In genomic region chr11:35142481-35143207, GRCh38 we compare ENCODE assay signal across 8 cellular contexts. TPM values are rescaled to one million over a fixed set of nuclear protein-coding genes. Genes with fewer than 3 reads are reported as not detected.
DNase-seq lines count a peak whose midpoint lies in the region; ATAC-seq and TF ChIP-seq lines count a peak whose summit lies in the region.

No MANE protein-coding gene starts in this region.

- peaks cover 6% of the 10 kb centered on the region for H3K36me3 ChIP-seq in CD4-positive, alpha-beta memory T cell (ENCODE audit: insufficient read depth, low read length)
- H3K36me3 ChIP-seq in MM.1S (replicated peaks; ENCODE audit: insufficient read depth, low read length) (no peaks in the 10 kb centered on the region), heart right ventricle (peaks cover 0 to 39% (median 0%) of the 10 kb centered on the region in 9 donors)

- CTCF ChIA-PET in CD4-positive, alpha-beta memory T cell (lab: Charles Lee; ENCODE audit: partially characterized antibody), result interaction anchor here (5.0 to 10.3 kb wide), 2 partner anchors 21 to 23 kb away, joined by 92 to 151 read pairs; no protein-coding TSS in a partner anchor

- H3K9ac ChIP-seq in MM.1S (ENCODE audit: low read length), result peak overlapping the region; percentile 97

- no peaks in the 10 kb centered on the region for H3K9me3 ChIP-seq in CD4-positive, alpha-beta memory T cell (ENCODE audit: control insufficient read depth in 1 of 2, low read length in 2 of 2)
- no peaks in the 10 kb centered on the region for H3K9me3 ChIP-seq in MM.1S (replicated peaks; ENCODE audit: insufficient read depth, low read length)
- H3K9me3 ChIP-seq in heart right ventricle, result no peaks in the 10 kb centered on the region

- no peaks in the 10 kb centered on the region for H3K9me2 ChIP-seq in MM.1S (replicated peaks; ENCODE audit: insufficient read depth, low read length)

- H3K79me2 ChIP-seq in MM.1S (ENCODE audit: low read length), result peaks cover 91% of the 10 kb centered on the region

- POLR2A ChIA-PET in CD4-positive, alpha-beta memory T cell (lab: Charles Lee; ENCODE audit: partially characterized antibody), result interaction anchor here (0.8 to 15.5 kb wide), 9 partner anchors 10 to 145 kb away, joined by 3 to 1106 read pairs (median 6); no protein-coding TSS in a partner anchor
- POLR2A ChIA-PET in naive thymus-derived CD8-positive, alpha-beta T cell (lab: Charles Lee), result interaction anchor here (1.0 to 6.9 kb wide), 5 partner anchors 10 to 163 kb away, joined by 3 to 163 read pairs (median 39); no protein-coding TSS in a partner anchor

- TF ChIP-seq CTCF in MM.1S (IDR thresholded peaks at IDR 0.05; ENCODE audit: low read length) (peak; percentile 37), astrocyte of the spinal cord (IDR thresholded peaks at IDR 0.05; ENCODE audit: low read depth, low read length) (no peak), lower leg skin (IDR thresholded peaks at IDR 0.05) (no peak), endothelial cell (IDR thresholded peaks at IDR 0.05; ENCODE audit: unreplicated experiment) (no peak), heart right ventricle (IDR thresholded peaks at IDR 0.05) (no peak)

- no peak overlapping the region for H2AFZ ChIP-seq in MM.1S (ENCODE audit: low read length)

- WGBS in lower leg skin, 2 donors, result 36 to 52% methylated on average over 3 of the region's 3 CpGs
- 90 to 91% methylated on average over 3 of the region's 3 CpGs for WGBS in heart right ventricle, 2 donors

- H3K9me3 Mint-ChIP-seq in CD4-positive, alpha-beta memory T cell, result no peaks in the 10 kb centered on the region
- peaks cover 0 to 1% (median 0%) of the 10 kb centered on the region in 9 donors for H3K9me3 Mint-ChIP-seq in naive thymus-derived CD8-positive, alpha-beta T cell
- no peaks in the 10 kb centered on the region for H3K9me3 Mint-ChIP-seq in endothelial cell (ENCODE audit: unreplicated experiment)

- H3K27ac Mint-ChIP-seq in CD4-positive, alpha-beta memory T cell, result peak overlapping the region; percentile 93 to 98 (median 97)
- H3K27ac Mint-ChIP-seq in naive thymus-derived CD8-positive, alpha-beta T cell, result peak overlapping the region; percentile 63 to 99 (median 94)
- no peak overlapping the region for H3K27ac Mint-ChIP-seq in endothelial cell (ENCODE audit: unreplicated experiment)

- peak overlapping the region; percentile 95 to 99 (median 98) for H3K4me3 Mint-ChIP-seq in CD4-positive, alpha-beta memory T cell
- peak overlapping the region; percentile 86 to 100 (median 97) for H3K4me3 Mint-ChIP-seq in naive thymus-derived CD8-positive, alpha-beta T cell
- no peak overlapping the region for H3K4me3 Mint-ChIP-seq in endothelial cell (ENCODE audit: unreplicated experiment)

- H3K27me3 Mint-ChIP-seq in CD4-positive, alpha-beta memory T cell, result no peaks in the 10 kb centered on the region
- peaks cover 0 to 2% (median 0%) of the 10 kb centered on the region in 5 donors for H3K27me3 Mint-ChIP-seq in naive thymus-derived CD8-positive, alpha-beta T cell
- H3K27me3 Mint-ChIP-seq in endothelial cell (ENCODE audit: unreplicated experiment), result peaks cover 8% of the 10 kb centered on the region

- peak overlapping the region; percentile 98 for H3K27ac ChIP-seq in CD4-positive, alpha-beta memory T cell (ENCODE audit: low read depth, low read length)
- H3K27ac ChIP-seq in MM.1S (ENCODE audit: low read length), result peak overlapping the region; percentile 95
- H3K27ac ChIP-seq in heart right ventricle, result peak overlapping the region in 1 of 10 donors; percentile 98

- in situ Hi-C loops in astrocyte of the spinal cord (cut with HindIII; ENCODE audit: low sequenced_read_pairs), result no loop called here

- no peak for TF ChIP-seq POLR2A in lower leg skin (IDR thresholded peaks at IDR 0.05)

- no peaks in the 10 kb centered on the region for H4K20me1 ChIP-seq in MM.1S (ENCODE audit: insufficient read depth, low read length)

- peaks cover 56 to 89% (median 67%) of the 10 kb centered on the region in 4 donors for H3K4me1 Mint-ChIP-seq in CD4-positive, alpha-beta memory T cell
- H3K4me1 Mint-ChIP-seq in naive thymus-derived CD8-positive, alpha-beta T cell, result peaks cover 49 to 87% (median 77%) of the 10 kb centered on the region in 4 donors
- H3K4me1 Mint-ChIP-seq in endothelial cell (ENCODE audit: unreplicated experiment), result peaks cover 27% of the 10 kb centered on the region

- H3K27me3 ChIP-seq in CD4-positive, alpha-beta memory T cell (ENCODE audit: insufficient read depth, low read length), result no peaks in the 10 kb centered on the region
- H3K27me3 ChIP-seq in MM.1S (replicated peaks; ENCODE audit: insufficient read depth, low read length) (no peaks in the 10 kb centered on the region), heart right ventricle (no peaks in the 10 kb centered on the region)

- peak in 2 of 5 donors; percentile 44 to 81 for DNase-seq in CD4-positive, alpha-beta memory T cell
- DNase-seq in MM.1S, result peak; percentile 59
- DNase-seq in astrocyte of the spinal cord (ENCODE audit: low read depth, low spot score), result no peak
- peak in 2 of 10 donors; percentile 39 to 70 for DNase-seq in naive thymus-derived CD8-positive, alpha-beta T cell
- no peak for DNase-seq in lower leg skin (ENCODE audit: low spot score in 2 of 2)
- no peak for DNase-seq in endothelial cell (ENCODE audit: low spot score)
- no peak for DNase-seq in middle frontal gyrus (ENCODE audit: extremely low spot score, low spot score)
- DNase-seq in heart right ventricle, result no peak

- peak overlapping the region; percentile 95 for H3K4me2 ChIP-seq in MM.1S (ENCODE audit: low read depth, low read length)

- intact Hi-C loops in CD4-positive, alpha-beta memory T cell (cut with micrococcal nuclease), result loop anchor here (1.0 to 5.0 kb wide), 4 partner anchors 102 to 250 kb away; partner anchors contain the start of genes APIP and PDHX
- intact Hi-C loops in lower leg skin (cut with DNase I; ENCODE audit: low total_unique reads) (loop anchor here (5.0 kb wide), 1 partner anchor 140 kb away; no protein-coding TSS in a partner anchor), heart right ventricle (cut with DNase I) (no loop called here)

- ATAC-seq in naive thymus-derived CD8-positive, alpha-beta T cell, result no peak
- no peak for ATAC-seq in heart right ventricle

- peaks cover 32 to 84% of the 10 kb centered on the region in 2 donors for H3K36me3 Mint-ChIP-seq in CD4-positive, alpha-beta memory T cell
- H3K36me3 Mint-ChIP-seq in naive thymus-derived CD8-positive, alpha-beta T cell, result peaks cover 6 to 37% (median 24%) of the 10 kb centered on the region in 3 donors
- H3K36me3 Mint-ChIP-seq in endothelial cell (ENCODE audit: low read depth, unreplicated experiment), result peaks cover 10% of the 10 kb centered on the region

- H3K4me1 ChIP-seq in CD4-positive, alpha-beta memory T cell (ENCODE audit: insufficient read depth, low read length), result peaks cover 67% of the 10 kb centered on the region
- H3K4me1 ChIP-seq in MM.1S (ENCODE audit: low read length), result peaks cover 59% of the 10 kb centered on the region
- H3K4me1 ChIP-seq in heart right ventricle, result peaks cover 0 to 84% (median 13%) of the 10 kb centered on the region in 9 donors

- peak overlapping the region; percentile 55 to 59 for H3K4me3 ChIP-seq in CD4-positive, alpha-beta memory T cell (ENCODE audit: low read length in 2 of 2)
- peak overlapping the region; percentile 47 for H3K4me3 ChIP-seq in MM.1S (ENCODE audit: low read length)
- peak overlapping the region; percentile 98 for H3K4me3 ChIP-seq in astrocyte of the spinal cord (ENCODE audit: low read depth, low read length)
- H3K4me3 ChIP-seq in lower leg skin (ENCODE audit: low read depth, poor library complexity, severe bottlenecking), result no peak overlapping the region
- H3K4me3 ChIP-seq in heart right ventricle, result peak overlapping the region in 1 of 10 donors; percentile 94

- peaks cover 64% of the 10 kb centered on the region for H3F3A ChIP-seq in MM.1S (ENCODE audit: insufficient read depth, low read length)

RNA-seq across cellular contexts. Expression of gene CD44, which starts 3.7 kb away (rescaled TPM):
- 100 to 1,000 TPM; 808 to 809 TPM for total RNA-seq in CD4-positive, alpha-beta memory T cell
- polyA plus RNA-seq in CD4-positive, alpha-beta memory T cell, result 100 to 1,000 TPM; 390 to 554 TPM
- 100 to 1,000 TPM; 650 to 703 TPM for total RNA-seq in naive thymus-derived CD8-positive, alpha-beta T cell
- 100 to 1,000 TPM; 291 TPM for polyA plus RNA-seq in naive thymus-derived CD8-positive, alpha-beta T cell
- 1,000 to 10,000 TPM in 1 of 4 donors, 100 to 1,000 TPM in 3; 861 to 1,282 (median 914) TPM for total RNA-seq in lower leg skin
- 155 TPM for total RNA-seq in endothelial cell (ENCODE audit: unreplicated experiment)
- 100 to 1,000 TPM in 1 of 10 donors, 10 to 100 TPM in 9; 18.9 to 104 (median 27.1) TPM for total RNA-seq in heart right ventricle
- polyA plus RNA-seq in heart right ventricle, result 10 to 100 TPM in 1 of 2 donors, 1 to 10 TPM in 1; 7.0 to 18.8 TPM

Comparison
In these comparisons a context has a peak if more than half of its experiments do, and no peak if none do; other contexts are left out.
1. intact Hi-C loops: an anchor here in CD4-positive, alpha-beta memory T cell (1.0 to 5.0 kb wide) and lower leg skin (5.0 kb wide); none called in heart right ventricle.